In the genomic region with DNA sequence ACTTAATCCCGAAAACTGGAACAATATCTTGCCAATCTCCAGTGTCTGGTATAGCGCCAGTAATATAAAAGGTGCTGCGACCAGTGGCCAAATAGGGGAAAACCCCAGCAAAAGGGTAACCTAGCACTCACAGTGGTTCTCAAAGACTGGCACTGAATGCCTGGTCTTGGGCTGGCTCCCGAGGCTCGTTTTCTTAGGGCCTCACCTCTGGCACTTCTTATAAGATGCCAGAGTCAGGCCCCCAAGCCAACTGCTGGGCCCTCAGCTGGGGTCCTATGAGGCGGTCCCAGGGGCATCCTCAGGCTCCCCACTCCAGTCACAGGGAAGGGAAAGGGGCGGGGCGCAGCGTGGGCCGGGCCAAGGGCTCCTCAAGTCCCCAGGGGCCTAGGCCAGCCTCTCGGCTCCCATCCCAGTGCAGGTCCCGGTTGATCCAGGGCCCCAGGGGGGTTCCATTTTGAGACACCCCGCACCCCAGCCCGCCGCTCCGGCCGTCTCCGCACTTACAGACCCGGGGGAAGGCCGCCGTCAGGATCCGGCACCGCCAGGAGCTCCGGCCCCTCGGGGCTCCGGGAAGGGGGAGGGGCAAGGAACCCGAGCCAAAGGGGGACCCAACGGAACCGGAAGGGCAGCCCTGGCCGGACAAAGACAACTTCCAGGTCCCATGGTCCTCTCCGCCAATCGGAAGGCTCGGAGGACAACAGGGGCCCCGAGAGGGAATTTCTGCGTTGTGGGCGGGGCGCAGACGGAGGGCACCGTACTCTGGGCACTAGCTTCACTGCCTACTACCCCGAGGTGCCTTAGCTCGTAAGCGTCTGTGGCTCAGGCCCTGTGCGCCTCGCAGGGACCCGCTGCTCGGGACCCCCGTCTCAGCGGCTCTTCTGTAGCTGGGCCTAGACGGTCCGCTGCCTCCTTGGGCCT, we compare ENCODE assay signal across 8 cellular contexts. TPM values are rescaled to one million over a fixed set of nuclear protein-coding genes. Genes with fewer than 3 reads are reported as not detected.
DNase-seq lines count a peak whose midpoint lies in the region; ATAC-seq and TF ChIP-seq lines count a peak whose summit lies in the region.

A gene with protein sequence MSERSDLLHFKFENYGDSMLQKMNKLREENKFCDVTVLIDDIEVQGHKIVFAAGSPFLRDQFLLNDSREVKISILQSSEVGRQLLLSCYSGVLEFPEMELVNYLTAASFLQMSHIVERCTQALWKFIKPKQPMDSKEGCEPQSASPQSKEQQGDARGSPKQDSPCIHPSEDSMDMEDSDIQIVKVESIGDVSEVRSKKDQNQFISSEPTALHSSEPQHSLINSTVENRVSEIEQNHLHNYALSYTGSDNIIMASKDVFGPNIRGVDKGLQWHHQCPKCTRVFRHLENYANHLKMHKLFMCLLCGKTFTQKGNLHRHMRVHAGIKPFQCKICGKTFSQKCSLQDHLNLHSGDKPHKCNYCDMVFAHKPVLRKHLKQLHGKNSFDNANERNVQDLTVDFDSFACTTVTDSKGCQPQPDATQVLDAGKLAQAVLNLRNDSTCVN (minus strand): TSS at position 580 of the 918 bp plus-strand sequence. CDS start 11,578 bp downstream, outside the sequence.

- H2AFZ ChIP-seq in KMS-11 (ENCODE audit: low read depth), result peak within 1 kb of the TSS; percentile 68

- H3K27ac Mint-ChIP-seq in activated T-cell treated with anti-CD3 and anti-CD28 coated beads, Interleukin-2, amount 50 U/mL, for 72 hours, result peak within 1 kb of the TSS; percentile 97
- H3K27ac Mint-ChIP-seq in naive thymus-derived CD4-positive, alpha-beta T cell, result peak within 1 kb of the TSS in 5 of 9 donors; percentile 86 to 97 (median 97)
- H3K27ac Mint-ChIP-seq in stimulated activated naive B cell treated with anti-CD40 and anti-IgM and Interleukin-4, amounts not matched to agents 10 μg/mL and 1 μg/mL and 100 μg/mL, for 72 hours, result no peak within 1 kb of the TSS

- peak within 1 kb of the TSS; percentile 30 for H3K4me3 ChIP-seq in KMS-11 (IDR thresholded peaks at IDR 0.05; ENCODE audit: insufficient read depth, low read depth, low read length)
- peak within 1 kb of the TSS; percentile 87 to 92 for H3K4me3 ChIP-seq in Panc1 (ENCODE audit: low read depth in 2 of 2, low read length in 2 of 2)
- peak within 1 kb of the TSS; percentile 75 for H3K4me3 ChIP-seq in naive thymus-derived CD4-positive, alpha-beta T cell (ENCODE audit: low read length)

- no peaks in the 10 kb centered on the region for H3K9me3 ChIP-seq in Panc1 (ENCODE audit: control insufficient read depth, insufficient read depth, low read depth, low read length)
- no peaks in the 10 kb centered on the region for H3K9me3 ChIP-seq in naive thymus-derived CD4-positive, alpha-beta T cell (ENCODE audit: control insufficient read depth in 2 of 3, low read length in 3 of 3)

- CTCF ChIA-PET in Panc1 (lab: Charles Lee), result no interaction called here
- CTCF ChIA-PET in naive thymus-derived CD4-positive, alpha-beta T cell (lab: Charles Lee), result interaction anchor here (1.0 kb wide), 1 partner anchor 26 kb away, joined by 3 read pairs; a partner anchor contains a TSS

- ATAC-seq in GM21786 (IDR thresholded peaks at IDR 0.05; ENCODE audit: unreplicated experiment) (peak; percentile 97), Panc1 (peak; percentile 99)
- peak; percentile 99 for ATAC-seq in activated T-cell treated with anti-CD3 and anti-CD28 coated beads, Interleukin-2, amount 50 U/mL, for 72 hours (replicated peaks in 1 of 2)
- ATAC-seq in naive thymus-derived CD4-positive, alpha-beta T cell, result peak; percentile 99
- ATAC-seq in stimulated activated naive B cell treated with anti-CD40 and anti-IgM and Interleukin-4, amounts not matched to agents 10 μg/mL and 1 μg/mL and 100 μg/mL, for 72 hours (replicated peaks), result peak; percentile 97 to 98

- intact Hi-C loops in Panc1 (cut with micrococcal nuclease; ENCODE audit: unreplicated experiment), result no loop called here
- intact Hi-C loops in naive thymus-derived CD4-positive, alpha-beta T cell (cut with micrococcal nuclease), result loop anchor here (1.0 kb wide), 3 partner anchors 9 to 26 kb away; a partner anchor contains a TSS

- H3K27me3 ChIP-seq in KMS-11 (ENCODE audit: insufficient read depth, low read depth), result no peaks in the 10 kb centered on the region
- H3K27me3 ChIP-seq in Panc1 (ENCODE audit: control insufficient read depth, insufficient read depth, low read length), result no peaks in the 10 kb centered on the region
- no peaks in the 10 kb centered on the region for H3K27me3 ChIP-seq in naive thymus-derived CD4-positive, alpha-beta T cell (ENCODE audit: control insufficient read depth in 2 of 2, insufficient read depth in 2 of 2, low read length in 2 of 2)

- no peaks in the 10 kb centered on the region for H4K20me1 ChIP-seq in KMS-11 (ENCODE audit: insufficient read depth)

- peaks cover 1 to 7% of the 10 kb centered on the region in 2 donors for H3K36me3 Mint-ChIP-seq in activated T-cell treated with anti-CD3 and anti-CD28 coated beads, Interleukin-2, amount 50 U/mL, for 72 hours (ENCODE audit: insufficient read depth in 2 of 2)
- peaks cover 0 to 6% (median under 1%) of the 10 kb centered on the region in 5 donors for H3K36me3 Mint-ChIP-seq in naive thymus-derived CD4-positive, alpha-beta T cell
- H3K36me3 Mint-ChIP-seq in stimulated activated naive B cell treated with anti-CD40 and anti-IgM and Interleukin-4, amounts not matched to agents 10 μg/mL and 1 μg/mL and 100 μg/mL, for 72 hours, result peaks cover 3 to 10% of the 10 kb centered on the region in 2 donors

- H3K4me2 ChIP-seq in KMS-11, result peak within 1 kb of the TSS; percentile 89

- no peaks in the 10 kb centered on the region for H3K9me3 Mint-ChIP-seq in activated T-cell treated with anti-CD3 and anti-CD28 coated beads, Interleukin-2, amount 50 U/mL, for 72 hours
- peaks cover 0 to 1% (median 0%) of the 10 kb centered on the region in 11 donors for H3K9me3 Mint-ChIP-seq in naive thymus-derived CD4-positive, alpha-beta T cell
- H3K9me3 Mint-ChIP-seq in stimulated activated naive B cell treated with anti-CD40 and anti-IgM and Interleukin-4, amounts not matched to agents 10 μg/mL and 1 μg/mL and 100 μg/mL, for 72 hours, result no peaks in the 10 kb centered on the region

- no peaks in the 10 kb centered on the region for H3K36me3 ChIP-seq in KMS-11 (ENCODE audit: insufficient read depth)
- peaks cover 9% of the 10 kb centered on the region for H3K36me3 ChIP-seq in Panc1 (ENCODE audit: control insufficient read depth, insufficient read depth, low read length)
- peaks cover 0 to 8% (median 0%) of the 10 kb centered on the region in 3 experiments for H3K36me3 ChIP-seq in naive thymus-derived CD4-positive, alpha-beta T cell (ENCODE audit: control insufficient read depth in 2 of 3, insufficient read depth in 3 of 3, low read length in 3 of 3)

- in situ Hi-C loops in Panc1 (cut with HindIII; ENCODE audit: low pct_unique_long_range_greater_than_20kb, low sequenced_read_pairs), result no loop called here

- H3K4me1 Mint-ChIP-seq in activated T-cell treated with anti-CD3 and anti-CD28 coated beads, Interleukin-2, amount 50 U/mL, for 72 hours (ENCODE audit: low read depth), result peaks cover 22% of the 10 kb centered on the region
- peaks cover 20 to 37% (median 30%) of the 10 kb centered on the region in 7 donors for H3K4me1 Mint-ChIP-seq in naive thymus-derived CD4-positive, alpha-beta T cell
- peaks cover 4 to 17% of the 10 kb centered on the region in 2 donors for H3K4me1 Mint-ChIP-seq in stimulated activated naive B cell treated with anti-CD40 and anti-IgM and Interleukin-4, amounts not matched to agents 10 μg/mL and 1 μg/mL and 100 μg/mL, for 72 hours

- POLR2A ChIA-PET in Panc1 (lab: Charles Lee), result interaction anchor here (0.6 to 1.1 kb wide), 2 partner anchors 9 to 10 kb away, joined by 3 read pairs; a partner anchor contains a TSS
- POLR2A ChIA-PET in naive thymus-derived CD4-positive, alpha-beta T cell (lab: Charles Lee), result interaction anchor here (0.7 to 3.5 kb wide), 7 partner anchors 10 to 96 kb away, joined by 3 to 29 read pairs (median 4); a partner anchor contains a TSS

- peaks cover 22% of the 10 kb centered on the region for H3K4me1 ChIP-seq in KMS-11 (ENCODE audit: low read depth, poor library complexity, severe bottlenecking)
- peaks cover 7% of the 10 kb centered on the region; the same call in 1 of the 2 replicates for H3K4me1 ChIP-seq in Panc1 (ENCODE audit: control insufficient read depth, insufficient read depth, low read length)
- peaks cover 8 to 11% of the 10 kb centered on the region in 2 donors for H3K4me1 ChIP-seq in naive thymus-derived CD4-positive, alpha-beta T cell (ENCODE audit: control insufficient read depth in 2 of 2, insufficient read depth in 2 of 2, low read length in 2 of 2)

- no peaks in the 10 kb centered on the region for H3K27me3 Mint-ChIP-seq in activated T-cell treated with anti-CD3 and anti-CD28 coated beads, Interleukin-2, amount 50 U/mL, for 72 hours (ENCODE audit: low read depth)
- no peaks in the 10 kb centered on the region for H3K27me3 Mint-ChIP-seq in naive thymus-derived CD4-positive, alpha-beta T cell
- no peaks in the 10 kb centered on the region for H3K27me3 Mint-ChIP-seq in stimulated activated naive B cell treated with anti-CD40 and anti-IgM and Interleukin-4, amounts not matched to agents 10 μg/mL and 1 μg/mL and 100 μg/mL, for 72 hours

- no peak within 1 kb of the TSS for H3K4me3 Mint-ChIP-seq in activated T-cell treated with anti-CD3 and anti-CD28 coated beads, Interleukin-2, amount 50 U/mL, for 72 hours
- peak within 1 kb of the TSS in 1 of 10 donors; percentile 99 for H3K4me3 Mint-ChIP-seq in naive thymus-derived CD4-positive, alpha-beta T cell
- H3K4me3 Mint-ChIP-seq in stimulated activated naive B cell treated with anti-CD40 and anti-IgM and Interleukin-4, amounts not matched to agents 10 μg/mL and 1 μg/mL and 100 μg/mL, for 72 hours, result no peak within 1 kb of the TSS

- TF ChIP-seq CTCF in KMS-11 (conservative IDR thresholded peaks at IDR 0.05; ENCODE audit: low read depth, low read length) (no peak), Panc1 (IDR thresholded peaks at IDR 0.05) (no peak)

- peaks cover 35% of the 10 kb centered on the region for H3K79me2 ChIP-seq in KMS-11 (ENCODE audit: insufficient read depth, low read depth)

- no TSS peak for BruUV-seq in Panc1 (replicated peaks; lab: Mats Ljungman, UMichigan)

- H3K27ac ChIP-seq in KMS-11 (peak within 1 kb of the TSS; percentile 46), Panc1 (ENCODE audit: low read length) (peak within 1 kb of the TSS; percentile 95)
- peak within 1 kb of the TSS; percentile 94 for H3K27ac ChIP-seq in naive thymus-derived CD4-positive, alpha-beta T cell (ENCODE audit: low read depth, low read length)

- H3K9ac ChIP-seq in KMS-11, result peak within 1 kb of the TSS; percentile 62

- DNase-seq in DMS79 treated with DMSO at 0.1 percent for 48 hours (lab: John Stamatoyannopoulos, UW) (peak; percentile 89), Panc1 (ENCODE audit: low read depth, low spot score) (peak; percentile 63), fibroblast of gingiva (ENCODE audit: low read depth) (peak; percentile 93)
- peak; percentile 94 to 96 for DNase-seq in activated T-cell treated with anti-CD3 and anti-CD28 coated beads, Interleukin-2, amount 50 U/mL, for 72 hours
- DNase-seq in naive thymus-derived CD4-positive, alpha-beta T cell, result peak; percentile 74 to 90 (median 80)
- peak; percentile 92 for DNase-seq in stimulated activated naive B cell treated with anti-CD40 and anti-IgM and Interleukin-4, amounts not matched to agents 10 μg/mL and 1 μg/mL and 100 μg/mL, for 72 hours

RNA-seq across cellular contexts. Expression of the gene that starts here (rescaled TPM):
- total RNA-seq in Panc1 (2021; ENCODE audit: unreplicated experiment), result 4.5 TPM
- 1.2 TPM for polyA plus RNA-seq in Panc1 (2012; ENCODE audit: insufficient read length)
- 10 to 100 TPM in 1 of 2 donors, 1 to 10 TPM in 1; 8.1 to 11.0 TPM for total RNA-seq in activated T-cell treated with anti-CD3 and anti-CD28 coated beads, Interleukin-2, amount 50 U/mL, for 72 hours
- total RNA-seq in naive thymus-derived CD4-positive, alpha-beta T cell, result 10 to 100 TPM in 2 of 5 experiments, 1 to 10 TPM in 3; 4.6 to 11.0 (median 8.6) TPM
- 1 to 10 TPM; 1.1 to 1.2 TPM for polyA plus RNA-seq in naive thymus-derived CD4-positive, alpha-beta T cell

Comparison
In these comparisons a context has a peak if more than half of its experiments do, and no peak if none do; other contexts are left out.
1. Peak in every context shown above with its lines: DNase-seq, ATAC-seq, H3K4me3 ChIP-seq and H3K27ac ChIP-seq.
2. H3K4me3 ChIP-seq: peak in every context shown above with its lines; median percentile 90 in Panc1; 75 in naive thymus-derived CD4-positive, alpha-beta T cell; 30 in KMS-11.